In genomic region chr2:40394597-40394996, GRCh38 we compare ENCODE assay signal across 16 cellular contexts. TPM values are rescaled to one million over a fixed set of nuclear protein-coding genes. Genes with fewer than 3 reads are reported as not detected.
A peak's percentile ranks its signal among the peaks of the same experiment; 100 is the strongest.
DNase-seq lines count a peak whose midpoint lies in the region; ATAC-seq, FAIRE-seq and TF ChIP-seq lines count a peak whose summit lies in the region.
"Had no signal": no experiment of that assay in that cellular context is flagged by ENCODE, and none has a peak within 500 bp of the region (broad histone marks: within the 10 kb centered on the region; RNA-seq: fewer than 3 reads in every experiment).

No MANE protein-coding gene starts in this region.

- DNase-seq in RWPE2 (ENCODE audit: low spot score) (no peak), left ventricle myocardium superior (no peak), putamen (ENCODE audit: low spot score) (peak; percentile 35), GM20000 (ENCODE audit: low spot score) (no peak), Caco-2 (no peak)
- no peak for DNase-seq in activated naive CD4-positive, alpha-beta T cell treated with anti-CD3 and anti-CD28 coated beads, Interleukin-2, amount 10 ng/mL, durations not matched to agents 7 days and 5 days
- DNase-seq: activated CD4-positive, alpha-beta T cell treated with anti-CD3 and anti-CD28 coated beads, Interleukin-2, amount 10 ng/mL, durations not matched to agents 7 days and 5 days; activated T-cell treated with anti-CD3 and anti-CD28 coated beads, Interleukin-2, amount 50 U/mL, for 1 hour; hippocampal formation; KG1; stimulated activated naive CD8-positive, alpha-beta T cell treated with anti-CD3 and anti-CD28 coated beads, Interleukin-15, amount 100 ng/mL, for 72 hours had no signal

- H3K27ac ChIP-seq in RWPE2 (ENCODE audit: poor library complexity, severe bottlenecking): peak overlapping the region; percentile 33

- peak; percentile 60 for FAIRE-seq in G401.6 (lab: Jason Lieb, UNC)
- FAIRE-seq: RCC 7860 had no signal

- H3K4me1 Mint-ChIP-seq in activated naive CD4-positive, alpha-beta T cell treated with anti-CD3 and anti-CD28 coated beads, Interleukin-2, amount 10 ng/mL, durations not matched to agents 7 days and 5 days: no peaks in the 10 kb centered on the region
- no peaks in the 10 kb centered on the region for H3K4me1 Mint-ChIP-seq in Caco-2 (ENCODE audit: low read depth, unreplicated experiment)
- H3K4me1 Mint-ChIP-seq: activated CD4-positive, alpha-beta T cell treated with anti-CD3 and anti-CD28 coated beads, Interleukin-2, amount 10 ng/mL, durations not matched to agents 7 days and 5 days; neural crest cell; stimulated activated naive CD8-positive, alpha-beta T cell treated with anti-CD3 and anti-CD28 coated beads, Interleukin-15, amount 100 ng/mL, for 72 hours had no signal

- H3K9me3 Mint-ChIP-seq in activated naive CD4-positive, alpha-beta T cell treated with anti-CD3 and anti-CD28 coated beads, Interleukin-2, amount 10 ng/mL, durations not matched to agents 7 days and 5 days: no peaks in the 10 kb centered on the region
- H3K9me3 Mint-ChIP-seq in Caco-2 (ENCODE audit: unreplicated experiment): no peaks in the 10 kb centered on the region
- H3K9me3 Mint-ChIP-seq: activated CD4-positive, alpha-beta T cell treated with anti-CD3 and anti-CD28 coated beads, Interleukin-2, amount 10 ng/mL, durations not matched to agents 7 days and 5 days; neural crest cell; stimulated activated naive CD8-positive, alpha-beta T cell treated with anti-CD3 and anti-CD28 coated beads, Interleukin-15, amount 100 ng/mL, for 72 hours had no signal

- H3K4me1 ChIP-seq in RWPE2 (ENCODE audit: insufficient read depth, poor library complexity, severe bottlenecking) (peaks cover 12% of the 10 kb centered on the region), Caco-2 (no peaks in the 10 kb centered on the region; the same call in 1 of the 2 replicates)

- ATAC-seq in RWPE2 (ENCODE audit: low read depth) (no peak), left ventricle myocardium superior (peak; percentile 54), HG02938 (IDR thresholded peaks at IDR 0.05; ENCODE audit: unreplicated experiment) (no peak)
- ATAC-seq: stimulated activated naive CD8-positive, alpha-beta T cell treated with anti-CD3 and anti-CD28 coated beads, Interleukin-15, amount 100 ng/mL, for 72 hours had no signal

- H3K27me3 ChIP-seq in RWPE2 (ENCODE audit: insufficient read depth, poor library complexity, severe bottlenecking) (no peaks in the 10 kb centered on the region), Caco-2 (replicated peaks; ENCODE audit: control insufficient read depth, insufficient read depth, low read length) (no peaks in the 10 kb centered on the region)
- H3K27me3 ChIP-seq: BLaER1 treated with 17β-estradiol and CSF1 and Interleukin-3, amounts not matched to agents 10 nM and 100 nM had no signal

- H3K27me3 Mint-ChIP-seq in activated naive CD4-positive, alpha-beta T cell treated with anti-CD3 and anti-CD28 coated beads, Interleukin-2, amount 10 ng/mL, durations not matched to agents 7 days and 5 days: no peaks in the 10 kb centered on the region
- peaks cover 2% of the 10 kb centered on the region for H3K27me3 Mint-ChIP-seq in Caco-2 (ENCODE audit: insufficient read depth, unreplicated experiment)
- H3K27me3 Mint-ChIP-seq: stimulated activated naive CD8-positive, alpha-beta T cell treated with anti-CD3 and anti-CD28 coated beads, Interleukin-15, amount 100 ng/mL, for 72 hours had no signal

- TF ChIP-seq CTCF in RWPE2 (IDR thresholded peaks at IDR 0.05; ENCODE audit: poor library complexity, severe bottlenecking) (no peak), GM20000 (IDR thresholded peaks at IDR 0.05; ENCODE audit: extremely low read depth, missing control alignments) (no peak), Caco-2 (IDR thresholded peaks at IDR 0.05; ENCODE audit: insufficient read depth in 1 of 2, low read depth in 1 of 2, low read length in 1 of 2, severe bottlenecking in 1 of 2, unreplicated experiment in 1 of 2) (no peak)

- H3K4me3 ChIP-seq in RWPE2 (ENCODE audit: severe bottlenecking) (no peak overlapping the region), Caco-2 (ENCODE audit: low read depth, low read length) (no peak overlapping the region)
- H3K4me3 ChIP-seq: BLaER1 treated with 17β-estradiol and CSF1 and Interleukin-3, amounts not matched to agents 10 nM and 100 nM had no signal

- no peak overlapping the region for H3K4me3 Mint-ChIP-seq in activated naive CD4-positive, alpha-beta T cell treated with anti-CD3 and anti-CD28 coated beads, Interleukin-2, amount 10 ng/mL, durations not matched to agents 7 days and 5 days
- no peak overlapping the region for H3K4me3 Mint-ChIP-seq in Caco-2 (ENCODE audit: unreplicated experiment)
- H3K4me3 Mint-ChIP-seq: activated CD4-positive, alpha-beta T cell treated with anti-CD3 and anti-CD28 coated beads, Interleukin-2, amount 10 ng/mL, durations not matched to agents 7 days and 5 days; neural crest cell; stimulated activated naive CD8-positive, alpha-beta T cell treated with anti-CD3 and anti-CD28 coated beads, Interleukin-15, amount 100 ng/mL, for 72 hours had no signal

- intact Hi-C loops in left ventricle myocardium superior (cut with micrococcal nuclease): no loop called here
- intact Hi-C loops in Caco-2 (cut with micrococcal nuclease; ENCODE audit: unreplicated experiment): no loop called here

- no TSS peak for BruUV-seq in Caco-2 (replicated peaks; lab: Mats Ljungman, UMichigan)

- H3K27ac Mint-ChIP-seq in activated naive CD4-positive, alpha-beta T cell treated with anti-CD3 and anti-CD28 coated beads, Interleukin-2, amount 10 ng/mL, durations not matched to agents 7 days and 5 days: no peak overlapping the region
- no peak overlapping the region for H3K27ac Mint-ChIP-seq in Caco-2 (ENCODE audit: unreplicated experiment)
- H3K27ac Mint-ChIP-seq: activated CD4-positive, alpha-beta T cell treated with anti-CD3 and anti-CD28 coated beads, Interleukin-2, amount 10 ng/mL, durations not matched to agents 7 days and 5 days; stimulated activated naive CD8-positive, alpha-beta T cell treated with anti-CD3 and anti-CD28 coated beads, Interleukin-15, amount 100 ng/mL, for 72 hours had no signal

- POLR2A ChIA-PET in Caco-2 (lab: Charles Lee): no interaction called here

- CTCF ChIA-PET in activated naive CD4-positive, alpha-beta T cell treated with anti-CD3 and anti-CD28 coated beads, Interleukin-2, amount 10 ng/mL, durations not matched to agents 7 days and 5 days (lab: Charles Lee): no interaction called here
- CTCF ChIA-PET in Caco-2 (lab: Charles Lee): no interaction called here

- H3K9me3 ChIP-seq in RWPE2 (ENCODE audit: severe bottlenecking) (no peaks in the 10 kb centered on the region), Caco-2 (no peaks in the 10 kb centered on the region)

- H3K36me3 ChIP-seq in RWPE2 (ENCODE audit: low read depth): no peaks in the 10 kb centered on the region
- no peaks in the 10 kb centered on the region for H3K36me3 ChIP-seq in Caco-2 (ENCODE audit: control insufficient read depth, insufficient read depth, low read length)

- no peaks in the 10 kb centered on the region for H3K36me3 Mint-ChIP-seq in activated naive CD4-positive, alpha-beta T cell treated with anti-CD3 and anti-CD28 coated beads, Interleukin-2, amount 10 ng/mL, durations not matched to agents 7 days and 5 days
- H3K36me3 Mint-ChIP-seq in Caco-2 (ENCODE audit: insufficient read depth, unreplicated experiment): no peaks in the 10 kb centered on the region

RNA-seq across cellular contexts. Expression of gene SLC8A1, which starts 57.3 kb away (rescaled TPM):
- 1,122 TPM for total RNA-seq in left ventricle myocardium superior
- total RNA-seq in Caco-2 (2022): 0.21 and 0.43 TPM in 2 replicates

Comparison
In these comparisons a context has a peak if more than half of its experiments do, and no peak if none do; other contexts are left out.
1. RNA of gene SLC8A1, which starts 57.3 kb away (total RNA-seq): 1,122 TPM in left ventricle myocardium superior (single experiment); 0.21 to 0.43 TPM in Caco-2; every median in the first group is over 100 times any median in the second.